ENCODE assay signal across 1 cellular context in genomic region chr14:26765768-26766550, GRCh38.
TF ChIP-seq lines count a peak whose summit lies in the region.

No MANE protein-coding gene starts in this region.

TF ChIP-seq in A549, 52 proteins besides CTCF, POLR2A, EP300 and RAD21 (continued from another document):
- TF ChIP-seq NR3C1 (IDR thresholded peaks at IDR 0.05) (no peak), EHF (CRISPR knock-in tag; IDR thresholded peaks at IDR 0.05) (no peak), HOXB13 (CRISPR knock-in tag; IDR thresholded peaks at IDR 0.05; ENCODE audit: low read depth) (no peak), TP53 (CRISPR knock-in tag; IDR thresholded peaks at IDR 0.05) (no peak), ZSCAN20 (CRISPR knock-in tag; IDR thresholded peaks at IDR 0.05) (no peak), RNF2 (IDR thresholded peaks at IDR 0.05; ENCODE audit: borderline replicate concordance, low read depth) (no peak), EHMT2 (IDR thresholded peaks at IDR 0.05; ENCODE audit: low read depth) (no peak), CBX2 (IDR thresholded peaks at IDR 0.05; ENCODE audit: borderline replicate concordance, low read depth) (no peak), BHLHE40 (IDR thresholded peaks at IDR 0.05; ENCODE audit: low read depth, low read length) (no peak), RARB (CRISPR knock-in tag; IDR thresholded peaks at IDR 0.05) (no peak), FOSB (CRISPR knock-in tag; IDR thresholded peaks at IDR 0.05) (no peak), MAFK (IDR thresholded peaks at IDR 0.05; ENCODE audit: partially characterized antibody) (peak; percentile 69), BCL3 (IDR thresholded peaks at IDR 0.05) (peak; percentile 77; the same call in 1 of the 3 replicates), ATOH8 (CRISPR knock-in tag; IDR thresholded peaks at IDR 0.05; ENCODE audit: low read depth) (no peak), HOXA7 (CRISPR knock-in tag; IDR thresholded peaks at IDR 0.05) (no peak), JUNB (IDR thresholded peaks at IDR 0.05) (peak; percentile 70), HEYL (CRISPR knock-in tag; IDR thresholded peaks at IDR 0.05) (no peak), ELK1 (IDR thresholded peaks at IDR 0.05; ENCODE audit: low read depth, low read length) (no peak), KDM5A (IDR thresholded peaks at IDR 0.05) (no peak), ESRRA (IDR thresholded peaks at IDR 0.05; ENCODE audit: borderline replicate concordance, low read length) (no peak), SMC3 (IDR thresholded peaks at IDR 0.05) (peak; percentile 37; the same call in 2 of the 3 replicates), E2F6 (IDR thresholded peaks at IDR 0.05; ENCODE audit: borderline replicate concordance, low read depth) (no peak), ZNF302 (CRISPR knock-in tag; IDR thresholded peaks at IDR 0.05) (no peak), JUN (IDR thresholded peaks at IDR 0.05) (peak; percentile 84 to 86; a peak in 4 of 5 replicates), ZC3H11A (IDR thresholded peaks at IDR 0.05) (no peak), CEBPB (IDR thresholded peaks at IDR 0.05) (peak; percentile 91 to 97), FOSL2 (IDR thresholded peaks at IDR 0.05) (peak; percentile 70), FOSL2 (CRISPR knock-in tag; IDR thresholded peaks at IDR 0.05) (peak; percentile 68)
- TF ChIP-seq, protein P1, sequence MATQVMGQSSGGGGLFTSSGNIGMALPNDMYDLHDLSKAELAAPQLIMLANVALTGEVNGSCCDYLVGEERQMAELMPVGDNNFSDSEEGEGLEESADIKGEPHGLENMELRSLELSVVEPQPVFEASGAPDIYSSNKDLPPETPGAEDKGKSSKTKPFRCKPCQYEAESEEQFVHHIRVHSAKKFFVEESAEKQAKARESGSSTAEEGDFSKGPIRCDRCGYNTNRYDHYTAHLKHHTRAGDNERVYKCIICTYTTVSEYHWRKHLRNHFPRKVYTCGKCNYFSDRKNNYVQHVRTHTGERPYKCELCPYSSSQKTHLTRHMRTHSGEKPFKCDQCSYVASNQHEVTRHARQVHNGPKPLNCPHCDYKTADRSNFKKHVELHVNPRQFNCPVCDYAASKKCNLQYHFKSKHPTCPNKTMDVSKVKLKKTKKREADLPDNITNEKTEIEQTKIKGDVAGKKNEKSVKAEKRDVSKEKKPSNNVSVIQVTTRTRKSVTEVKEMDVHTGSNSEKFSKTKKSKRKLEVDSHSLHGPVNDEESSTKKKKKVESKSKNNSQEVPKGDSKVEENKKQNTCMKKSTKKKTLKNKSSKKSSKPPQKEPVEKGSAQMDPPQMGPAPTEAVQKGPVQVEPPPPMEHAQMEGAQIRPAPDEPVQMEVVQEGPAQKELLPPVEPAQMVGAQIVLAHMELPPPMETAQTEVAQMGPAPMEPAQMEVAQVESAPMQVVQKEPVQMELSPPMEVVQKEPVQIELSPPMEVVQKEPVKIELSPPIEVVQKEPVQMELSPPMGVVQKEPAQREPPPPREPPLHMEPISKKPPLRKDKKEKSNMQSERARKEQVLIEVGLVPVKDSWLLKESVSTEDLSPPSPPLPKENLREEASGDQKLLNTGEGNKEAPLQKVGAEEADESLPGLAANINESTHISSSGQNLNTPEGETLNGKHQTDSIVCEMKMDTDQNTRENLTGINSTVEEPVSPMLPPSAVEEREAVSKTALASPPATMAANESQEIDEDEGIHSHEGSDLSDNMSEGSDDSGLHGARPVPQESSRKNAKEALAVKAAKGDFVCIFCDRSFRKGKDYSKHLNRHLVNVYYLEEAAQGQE (IDR thresholded peaks at IDR 0.05), result no peak
- TF ChIP-seq, protein P2, sequence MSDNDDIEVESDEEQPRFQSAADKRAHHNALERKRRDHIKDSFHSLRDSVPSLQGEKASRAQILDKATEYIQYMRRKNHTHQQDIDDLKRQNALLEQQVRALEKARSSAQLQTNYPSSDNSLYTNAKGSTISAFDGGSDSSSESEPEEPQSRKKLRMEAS (IDR thresholded peaks at IDR 0.05), result no peak
- TF ChIP-seq, protein P3, sequence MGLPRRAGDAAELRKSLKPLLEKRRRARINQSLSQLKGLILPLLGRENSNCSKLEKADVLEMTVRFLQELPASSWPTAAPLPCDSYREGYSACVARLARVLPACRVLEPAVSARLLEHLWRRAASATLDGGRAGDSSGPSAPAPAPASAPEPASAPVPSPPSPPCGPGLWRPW (IDR thresholded peaks at IDR 0.05), result peak; percentile 96
